Comparison of ENCODE assay signal across 11 cellular contexts in the genomic region with DNA sequence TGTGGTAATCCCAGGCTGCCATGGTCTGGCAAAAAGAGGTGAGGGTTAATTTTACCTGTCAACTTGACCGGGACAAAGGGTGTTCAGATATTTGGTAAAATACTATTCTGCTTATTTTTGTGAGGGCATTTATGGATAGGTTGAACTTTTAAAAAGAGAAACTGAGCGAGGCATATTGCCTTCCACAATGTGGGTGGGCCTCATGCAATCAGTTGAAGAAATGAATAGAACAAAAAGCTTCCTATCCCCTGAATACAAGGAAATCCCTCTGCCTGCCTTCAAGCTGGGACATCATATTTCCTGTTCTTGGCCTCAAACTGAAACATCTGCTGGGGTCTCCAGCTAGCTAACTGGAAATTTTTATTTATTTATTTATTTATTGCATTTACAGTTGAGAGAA.
"Had no signal": no experiment of that assay in that cellular context is flagged by ENCODE, and none has a peak within 500 bp of the region (broad histone marks: within the 10 kb centered on the region; RNA-seq: fewer than 3 reads in every experiment).

No MANE protein-coding gene starts in this region.

- DNase-seq: GM23248, GOT3, H7, H9, HCEC 1CT, HFFc6 had no signal

- H3K9ac ChIP-seq: GM23248 had no signal

- ATAC-seq: GM23338, HCT116 had no signal

- H3K36me3 ChIP-seq: HAP-1 had no signal

- FAIRE-seq: H1, H54 had no signal

- H3K4me1 ChIP-seq: HAP-1 had no signal

- H2AFZ ChIP-seq: GM23248, GM23338 had no signal

- H3K4me2 ChIP-seq: GM23338 had no signal

- H3K27ac ChIP-seq: GM23248 had no signal

- H3K4me3 ChIP-seq: GM23248, GM23338, HAP-1 had no signal
